In the genomic region with DNA sequence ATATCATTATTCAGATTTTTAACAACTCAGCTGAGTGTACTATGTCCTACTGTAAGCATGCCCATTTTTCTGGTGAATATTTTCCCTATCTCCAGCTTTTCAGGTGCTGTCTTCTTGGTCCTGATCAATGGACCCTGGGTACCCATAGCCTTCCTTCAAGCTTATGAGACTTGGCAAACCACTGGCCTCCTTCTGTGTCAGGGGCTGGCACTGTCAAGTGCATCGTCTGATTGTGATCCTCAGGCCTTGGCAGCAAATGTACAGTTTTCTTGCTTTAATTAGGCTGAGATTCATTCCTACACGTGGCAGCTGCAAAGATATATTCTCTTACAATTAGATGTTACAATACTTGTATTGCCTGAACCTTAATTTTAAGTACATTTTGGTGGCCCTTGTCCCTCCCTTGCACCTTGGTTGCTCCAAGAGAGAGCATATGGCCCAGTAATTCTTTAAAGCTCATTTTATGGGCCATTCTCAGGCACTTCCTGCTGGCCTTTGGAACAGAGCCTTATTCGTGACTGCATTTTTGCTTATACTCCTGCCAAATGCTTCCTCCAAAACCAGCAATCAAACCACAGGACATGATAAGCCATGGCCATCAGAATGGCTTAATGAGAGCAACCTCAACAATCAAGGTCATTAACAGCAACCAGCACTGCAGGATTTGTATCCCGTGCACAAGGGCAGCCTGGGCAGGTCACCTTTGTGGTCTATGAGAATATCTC, we compare ENCODE assay signal across 25 cellular contexts.
"Had no signal": no experiment of that assay in that cellular context is flagged by ENCODE, and none has a peak within 500 bp of the region (broad histone marks: within the 10 kb centered on the region; RNA-seq: fewer than 3 reads in every experiment).

No MANE protein-coding gene starts in this region.

- H3K27ac ChIP-seq: brain microvascular endothelial cell, esophagus squamous epithelium, gastrocnemius medialis, right lobe of liver, skin epidermis, vagina had no signal

- H3K4me1 ChIP-seq: esophagus squamous epithelium, gastrocnemius medialis, right lobe of liver, vagina had no signal

- ATAC-seq: activated CD4-positive, alpha-beta T cell treated with anti-CD3 and anti-CD28 coated beads for 36 hours; activated T-cell treated with anti-CD3 and anti-CD28 coated beads, Interleukin-2, amount 50 U/mL, for 72 hours; gastrocnemius medialis; left ventricle myocardium superior; right lobe of liver; stimulated activated memory B cell treated with anti-CD40 and anti-IgM and Interleukin-4, amounts not matched to agents 10 μg/mL and 1 μg/mL and 100 μg/mL, for 72 hours had no signal

- H3K36me3 ChIP-seq: brain microvascular endothelial cell, esophagus squamous epithelium, gastrocnemius medialis, right lobe of liver, vagina had no signal

- H3K9me3 ChIP-seq: gastrocnemius medialis, right lobe of liver, vagina had no signal

- H3K4me1 Mint-ChIP-seq: activated B cell treated with CpG ODN at 0.5 μM for 24 hours; activated CD4-positive, alpha-beta T cell treated with anti-CD3 and anti-CD28 coated beads for 36 hours; activated naive CD4-positive, alpha-beta T cell treated with anti-CD3 and anti-CD28 coated beads, Interleukin-2, amount 10 ng/mL, durations not matched to agents 7 days and 5 days; naive B cell; stimulated activated memory B cell treated with anti-CD40 and anti-IgM and Interleukin-4, amounts not matched to agents 10 μg/mL and 1 μg/mL and 100 μg/mL, for 72 hours had no signal

- H3K4me3 ChIP-seq: esophagus squamous epithelium, gastrocnemius medialis, right lobe of liver, skin epidermis, vagina had no signal

- H3K27me3 Mint-ChIP-seq: activated B cell treated with CpG ODN at 0.5 μM for 24 hours; activated CD4-positive, alpha-beta T cell treated with anti-CD3 and anti-CD28 coated beads for 36 hours; activated naive CD4-positive, alpha-beta T cell treated with anti-CD3 and anti-CD28 coated beads, Interleukin-2, amount 10 ng/mL, durations not matched to agents 7 days and 5 days; naive B cell; stimulated activated memory B cell treated with anti-CD40 and anti-IgM and Interleukin-4, amounts not matched to agents 10 μg/mL and 1 μg/mL and 100 μg/mL, for 72 hours; type B pancreatic cell had no signal

- H3K27me3 ChIP-seq: brain microvascular endothelial cell, esophagus squamous epithelium, gastrocnemius medialis, right lobe of liver, vagina had no signal

- H3K9me3 Mint-ChIP-seq: neural crest cell, type B pancreatic cell had no signal

- H3K4me3 Mint-ChIP-seq: activated B cell treated with CpG ODN at 0.5 μM for 24 hours; activated CD4-positive, alpha-beta T cell treated with anti-CD3 and anti-CD28 coated beads for 36 hours; activated naive CD4-positive, alpha-beta T cell treated with anti-CD3 and anti-CD28 coated beads, Interleukin-2, amount 10 ng/mL, durations not matched to agents 7 days and 5 days; activated T-cell treated with anti-CD3 and anti-CD28 coated beads, Interleukin-2, amount 50 U/mL, for 72 hours; endodermal cell; naive B cell; neural crest cell; stimulated activated memory B cell treated with anti-CD40 and anti-IgM and Interleukin-4, amounts not matched to agents 10 μg/mL and 1 μg/mL and 100 μg/mL, for 72 hours; type B pancreatic cell had no signal

- H3K36me3 Mint-ChIP-seq: activated naive CD4-positive, alpha-beta T cell treated with anti-CD3 and anti-CD28 coated beads, Interleukin-2, amount 10 ng/mL, durations not matched to agents 7 days and 5 days; naive B cell; stimulated activated memory B cell treated with anti-CD40 and anti-IgM and Interleukin-4, amounts not matched to agents 10 μg/mL and 1 μg/mL and 100 μg/mL, for 72 hours; type B pancreatic cell had no signal

- DNase-seq: activated B cell treated with CpG ODN at 0.5 μM for 24 hours; activated CD4-positive, alpha-beta T cell treated with anti-CD3 and anti-CD28 coated beads for 36 hours; activated CD4-positive, alpha-beta T cell treated with anti-CD3 and anti-CD28 coated beads, Interleukin-2, amount 50 U/mL, for 48 hours; activated effector memory CD4-positive, alpha-beta T cell treated with Interleukin-2 at 50 U/mL for 16 hours; activated naive CD4-positive, alpha-beta T cell treated with anti-CD3 and anti-CD28 coated beads, Interleukin-2, amount 10 ng/mL, durations not matched to agents 7 days and 5 days; activated T-cell treated with anti-CD3 and anti-CD28 coated beads, Interleukin-2, amount 50 U/mL, for 72 hours; brain microvascular endothelial cell; cortex of kidney; endodermal cell; esophagus squamous epithelium; gastrocnemius medialis; hypothalamus; left ventricle myocardium superior; mesenchymal stem cell; naive B cell; occipital lobe; posterior cingulate gyrus; right lobe of liver; stimulated activated CD4-positive, alpha-beta T cell treated with anti-CD3 and anti-CD28 coated beads, Interleukin-15, amount 100 ng/mL, for 24 hours; T1000 had no signal

- H3K27ac Mint-ChIP-seq: activated B cell treated with CpG ODN at 0.5 μM for 24 hours; activated CD4-positive, alpha-beta T cell treated with anti-CD3 and anti-CD28 coated beads for 36 hours; activated naive CD4-positive, alpha-beta T cell treated with anti-CD3 and anti-CD28 coated beads, Interleukin-2, amount 10 ng/mL, durations not matched to agents 7 days and 5 days; activated T-cell treated with anti-CD3 and anti-CD28 coated beads, Interleukin-2, amount 50 U/mL, for 72 hours; endodermal cell; naive B cell; stimulated activated memory B cell treated with anti-CD40 and anti-IgM and Interleukin-4, amounts not matched to agents 10 μg/mL and 1 μg/mL and 100 μg/mL, for 72 hours; type B pancreatic cell had no signal
